In the genomic region with DNA sequence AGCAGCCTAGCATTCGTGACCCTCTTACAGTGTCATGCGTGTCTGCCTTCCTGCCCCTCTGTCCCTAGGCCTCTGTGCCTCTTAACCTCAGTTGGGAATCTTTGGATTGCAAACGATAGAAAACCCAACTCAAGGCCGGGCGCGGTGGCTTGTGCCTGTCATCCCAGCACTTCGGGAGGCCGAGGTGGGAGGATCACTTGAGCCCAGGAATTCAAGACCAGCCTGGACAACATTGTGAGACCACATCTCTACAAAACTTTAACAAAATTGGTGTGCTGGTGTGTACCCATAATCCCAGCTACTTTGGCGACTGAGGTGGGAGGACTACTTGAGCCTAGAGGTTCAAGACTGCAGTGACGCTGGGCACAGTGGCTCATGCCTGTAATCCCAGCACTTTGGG, we compare ENCODE assay signal across 1 cellular context.
A peak's percentile ranks its signal among the peaks of the same experiment; 100 is the strongest.
TF ChIP-seq lines count a peak whose summit lies in the region.

No MANE protein-coding gene starts in this region.

TF ChIP-seq in HepG2, 621 proteins besides CTCF, POLR2A, EP300 and RAD21 (continued from another document):
- TF ChIP-seq KDM6A (CRISPR knock-in tag; IDR thresholded peaks at IDR 0.05; ENCODE audit: low read depth) (0 out of 2 replicates have a peak, but pooled peaks have one; percentile 3), ZNF282 (IDR thresholded peaks at IDR 0.05; ENCODE audit: partially characterized antibody) (no peak), NR2C2 (CRISPR knock-in tag; IDR thresholded peaks at IDR 0.05; ENCODE audit: borderline replicate concordance) (no peak)
